Comparison of ENCODE assay signal across 8 cellular contexts in genomic region chr12:56645717-56646446, GRCh38. TPM values are rescaled to one million over a fixed set of nuclear protein-coding genes. Genes with fewer than 3 reads are reported as not detected.
DNase-seq lines count a peak whose midpoint lies in the region; ATAC-seq and TF ChIP-seq lines count a peak whose summit lies in the region.

ATP5F1B (minus strand) TSS chr12:56645984; CDS start chr12:56645963, 21 bp downstream.

- TF ChIP-seq CTCF in coronary artery (IDR thresholded peaks at IDR 0.05): no peak

- intact Hi-C loops in left colon (cut with DNase I, micrococcal nuclease): loop anchor here in 1 of 2 donors (10.0 kb wide), 1 partner anchor 79 kb away; the partner anchor contains the start of gene NACA

- H3K27me3 ChIP-seq in BLaER1: no peaks in the 10 kb centered on the region

- H3K27ac Mint-ChIP-seq in activated CD4-positive, alpha-beta T cell treated with anti-CD3 and anti-CD28 coated beads, Interleukin-2, amount 10 ng/mL, durations not matched to agents 7 days and 5 days: peak within 1 kb of the TSS; percentile 96

- H3K4me2 ChIP-seq in BLaER1: peak within 1 kb of the TSS; percentile 98

- H3K9me3 ChIP-seq in BLaER1: no peaks in the 10 kb centered on the region

- no peaks in the 10 kb centered on the region for H3K9me3 Mint-ChIP-seq in activated CD4-positive, alpha-beta T cell treated with anti-CD3 and anti-CD28 coated beads, Interleukin-2, amount 10 ng/mL, durations not matched to agents 7 days and 5 days

- H3K27me3 Mint-ChIP-seq in activated CD4-positive, alpha-beta T cell treated with anti-CD3 and anti-CD28 coated beads, Interleukin-2, amount 10 ng/mL, durations not matched to agents 7 days and 5 days: no peaks in the 10 kb centered on the region

- peak; percentile 100 for DNase-seq in NCI-H69 (lab: John Stamatoyannopoulos, UW)
- peak; percentile 96 for DNase-seq in activated CD4-positive, alpha-beta T cell treated with anti-CD3 and anti-CD28 coated beads, Interleukin-2, amount 10 ng/mL, durations not matched to agents 7 days and 5 days
- peak; percentile 96 for DNase-seq in coronary artery (ENCODE audit: low spot score)
- peak; percentile 93 to 98 for DNase-seq in left colon
- DNase-seq in stimulated activated CD4-positive, alpha-beta T cell treated with anti-CD3 and anti-CD28 coated beads, Interleukin-1b, Interleukin-23, amount 100 ng/mL, for 48 hours: peak; percentile 94

- H4K20me1 ChIP-seq in BLaER1: peaks cover 48% of the 10 kb centered on the region

- H3K4me3 ChIP-seq in BLaER1 (peak within 1 kb of the TSS; percentile 88), coronary artery (peak within 1 kb of the TSS; percentile 89)

- ATAC-seq in GM19328 (IDR thresholded peaks at IDR 0.05; ENCODE audit: unreplicated experiment) (peak; percentile 99), HG03520 (IDR thresholded peaks at IDR 0.05; ENCODE audit: unreplicated experiment) (peak; percentile 98), left colon (peak; percentile 93)

- peaks cover 34% of the 10 kb centered on the region for H3K36me3 Mint-ChIP-seq in activated CD4-positive, alpha-beta T cell treated with anti-CD3 and anti-CD28 coated beads, Interleukin-2, amount 10 ng/mL, durations not matched to agents 7 days and 5 days (ENCODE audit: low read depth)

- POLR2A ChIA-PET in activated CD4-positive, alpha-beta T cell treated with anti-CD3 and anti-CD28 coated beads, Interleukin-2, amount 10 ng/mL, durations not matched to agents 7 days and 5 days (lab: Charles Lee): no interaction called here

- CTCF ChIA-PET in activated CD4-positive, alpha-beta T cell treated with anti-CD3 and anti-CD28 coated beads, Interleukin-2, amount 10 ng/mL, durations not matched to agents 7 days and 5 days (lab: Charles Lee): interaction anchor here (0.8 to 4.3 kb wide), 4 partner anchors 10 to 80 kb away, joined by 3 to 27 read pairs (median 5); no protein-coding TSS in a partner anchor

- H3K4me1 ChIP-seq in BLaER1: peaks cover 29% of the 10 kb centered on the region

- H3K9ac ChIP-seq in BLaER1: peak within 1 kb of the TSS; percentile 98

- H3K36me3 ChIP-seq in BLaER1: peaks cover 53% of the 10 kb centered on the region

- H3K4me3 Mint-ChIP-seq in activated CD4-positive, alpha-beta T cell treated with anti-CD3 and anti-CD28 coated beads, Interleukin-2, amount 10 ng/mL, durations not matched to agents 7 days and 5 days: peak within 1 kb of the TSS; percentile 93

- H3K4me1 Mint-ChIP-seq in activated CD4-positive, alpha-beta T cell treated with anti-CD3 and anti-CD28 coated beads, Interleukin-2, amount 10 ng/mL, durations not matched to agents 7 days and 5 days: peaks cover 34% of the 10 kb centered on the region

- H3K27ac ChIP-seq in BLaER1 (peak within 1 kb of the TSS; percentile 96), coronary artery (peak within 1 kb of the TSS; percentile 77 to 92)

RNA-seq across cellular contexts. Expression of gene ATP5F1B, which starts in this region (rescaled TPM):
- total RNA-seq in activated CD4-positive, alpha-beta T cell treated with anti-CD3 and anti-CD28 coated beads, Interleukin-2, amount 10 ng/mL, durations not matched to agents 7 days and 5 days: 100 to 1,000 TPM; 506 to 539 TPM
- 1,000 to 10,000 TPM; 1,197 to 1,516 TPM for total RNA-seq in left colon

Comparison
In these comparisons a context has a peak if more than half of its experiments do, and no peak if none do; other contexts are left out.
1. Peak in every context shown above with its lines: DNase-seq, ATAC-seq, H3K4me3 ChIP-seq and H3K27ac ChIP-seq.